In the genomic region with DNA sequence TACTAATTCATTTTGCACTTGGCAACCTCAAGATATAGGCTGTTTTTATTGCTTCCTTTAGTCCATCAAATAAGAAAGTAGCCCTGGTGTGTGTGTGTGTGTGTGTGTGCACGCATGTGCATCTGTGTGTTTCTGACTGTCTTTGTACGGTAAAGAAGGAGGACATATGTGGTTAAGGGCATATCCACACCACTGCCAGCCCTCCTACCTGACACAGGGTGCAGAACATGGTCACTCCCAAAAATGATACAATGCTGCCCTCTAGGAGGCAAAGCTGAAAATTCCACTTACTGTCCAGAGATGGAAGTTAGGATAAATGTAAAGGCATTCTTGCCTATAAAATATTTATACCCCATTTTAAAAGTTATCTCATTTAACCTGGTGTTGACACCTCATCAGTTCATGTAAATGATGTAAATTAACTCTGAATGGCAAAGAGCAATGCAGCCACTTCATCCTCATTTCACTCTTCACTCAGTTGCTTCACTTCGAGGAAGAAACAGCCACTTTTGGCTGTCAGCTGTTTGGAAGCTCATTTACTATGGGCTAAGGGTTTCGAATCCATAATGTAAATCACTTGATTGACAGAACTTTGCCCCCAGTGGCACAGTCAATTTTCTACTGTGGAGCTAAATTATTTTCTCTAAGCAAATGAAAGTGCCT, we compare ENCODE assay signal across 8 cellular contexts.
DNase-seq lines count a peak whose midpoint lies in the region; ATAC-seq, FAIRE-seq and TF ChIP-seq lines count a peak whose summit lies in the region.

No MANE protein-coding gene starts in this region.

- 15 to 45% methylated on average over 4 of the region's 4 CpGs for WGBS in upper lobe of left lung, 2 donors
- WGBS in ovary, 3 donors = 16 to 49% (median 27%) methylated on average over 4 of the region's 4 CpGs

- H3K4me3 ChIP-seq in kidney (ENCODE audit: low read length in 2 of 2) = no peak overlapping the region
- no peak overlapping the region for H3K4me3 ChIP-seq in upper lobe of left lung
- H3K4me3 ChIP-seq in ovary = no peak overlapping the region

- ATAC-seq in HG03565 (IDR thresholded peaks at IDR 0.05; ENCODE audit: unreplicated experiment) = peak; percentile 85
- peak in 1 of 2 donors; percentile 54 for ATAC-seq in upper lobe of left lung (ENCODE audit: low FRiP score in 2 of 2)

- H3K9me3 ChIP-seq in kidney (ENCODE audit: control insufficient read depth in 1 of 2, low read length in 2 of 2) (no peaks in the 10 kb centered on the region), upper lobe of left lung (no peaks in the 10 kb centered on the region), ovary (no peaks in the 10 kb centered on the region)

- no peak for FAIRE-seq in GM19239 (lab: Jason Lieb, UNC)
- peak; percentile 33 for FAIRE-seq in kidney (lab: Jason Lieb, UNC)

- H3K27ac ChIP-seq in kidney (ENCODE audit: low read depth in 2 of 2, low read length in 2 of 2) = no peak overlapping the region
- no peak overlapping the region for H3K27ac ChIP-seq in upper lobe of left lung
- no peak overlapping the region for H3K27ac ChIP-seq in ovary

- no peak overlapping the region for H3K9ac ChIP-seq in kidney (ENCODE audit: low read length in 2 of 2)

- peak; percentile 76 for TF ChIP-seq CTCF in kidney (IDR thresholded peaks at IDR 0.05; ENCODE audit: borderline replicate concordance, extremely low read depth, insufficient read depth)
- peak in 5 of 6 experiments; percentile 26 to 67 (median 55) for TF ChIP-seq CTCF in upper lobe of left lung (IDR thresholded peaks at IDR 0.05)
- peak in 1 of 3 donors; percentile 11 for TF ChIP-seq CTCF in ovary (IDR thresholded peaks at IDR 0.05)

- TF ChIP-seq EP300 in upper lobe of left lung (IDR thresholded peaks at IDR 0.05) (no peak), ovary (IDR thresholded peaks at IDR 0.05) (no peak)

- DNase-seq in DMS153 treated with DMSO at 0.1 percent for 48 hours (lab: John Stamatoyannopoulos, UW; ENCODE audit: unreplicated experiment) (peak; percentile 86), GM19239 (ENCODE audit: insufficient read length, low spot score) (peak; percentile 36), NCI-H526 (lab: John Stamatoyannopoulos, UW) (peak; percentile 90 to 96), brain pericyte (ENCODE audit: low read depth, low spot score) (peak; percentile 8), kidney (no peak), upper lobe of left lung (no peak), ovary (no peak)

- no peak for TF ChIP-seq POLR2A in upper lobe of left lung (IDR thresholded peaks at IDR 0.05)
- no peak for TF ChIP-seq POLR2A in ovary (IDR thresholded peaks at IDR 0.05)

- H3K36me3 ChIP-seq in kidney (ENCODE audit: control insufficient read depth in 1 of 2, insufficient read depth in 2 of 2, low read length in 2 of 2) = no peaks in the 10 kb centered on the region
- H3K36me3 ChIP-seq in upper lobe of left lung = no peaks in the 10 kb centered on the region
- H3K36me3 ChIP-seq in ovary = no peaks in the 10 kb centered on the region

- no peaks in the 10 kb centered on the region for H3K27me3 ChIP-seq in upper lobe of left lung
- H3K27me3 ChIP-seq in ovary = no peaks in the 10 kb centered on the region

- intact Hi-C loops in kidney (cut with DNase I) = no loop called here
- intact Hi-C loops in ovary (cut with DNase I) = no loop called here

- H3K4me1 ChIP-seq in kidney (ENCODE audit: control insufficient read depth in 1 of 2, insufficient read depth in 1 of 2, low read depth in 1 of 2, low read length in 2 of 2) (no peaks in the 10 kb centered on the region), upper lobe of left lung (no peaks in the 10 kb centered on the region), ovary (ENCODE audit: insufficient read depth) (no peaks in the 10 kb centered on the region)

Comparison
In these comparisons a context has a peak if more than half of its experiments do, and no peak if none do; other contexts are left out.
1. DNase-seq: peak in DMS153 treated with DMSO at 0.1 percent for 48 hours (single experiment), GM19239 (single experiment), NCI-H526 (2 of 2) and brain pericyte (single experiment); none in kidney (single experiment), upper lobe of left lung (0 of 2) and ovary (0 of 5).